In the genomic region with DNA sequence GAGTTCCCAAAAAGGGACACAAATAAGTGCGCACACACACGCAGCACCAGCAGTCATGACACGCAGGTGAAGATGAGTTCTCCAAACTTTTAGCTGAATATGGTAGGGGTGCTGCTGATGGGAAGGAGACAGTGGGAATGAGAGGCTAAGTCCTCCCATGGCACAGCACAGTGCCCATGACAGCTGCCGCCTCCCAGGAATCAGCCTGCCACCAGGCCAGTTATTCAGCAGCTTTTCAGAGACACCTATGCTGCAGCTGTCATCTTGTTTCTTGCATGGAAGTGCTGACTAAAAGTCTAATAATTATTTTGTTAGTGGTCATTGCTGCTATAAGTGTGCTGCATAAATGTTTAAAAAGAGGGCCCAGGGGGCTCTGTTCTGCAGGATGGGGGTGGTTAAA, we compare ENCODE assay signal across 21 cellular contexts. TPM values are rescaled to one million over a fixed set of nuclear protein-coding genes. Genes with fewer than 3 reads are reported as not detected.
"Had no signal": no experiment of that assay in that cellular context is flagged by ENCODE, and none has a peak within 500 bp of the region (broad histone marks: within the 10 kb centered on the region; RNA-seq: fewer than 3 reads in every experiment).

No MANE protein-coding gene starts in this region.

- H3K36me3 Mint-ChIP-seq: activated naive CD8-positive, alpha-beta T cell treated with anti-CD3 and anti-CD28 coated beads, Interleukin-2, amount 10 ng/mL, durations not matched to agents 7 days and 5 days; natural killer cell; T-cell had no signal

- ATAC-seq: left lung, natural killer cell, T-cell, upper lobe of right lung had no signal

- H3K4me1 ChIP-seq: parathyroid adenoma had no signal

- H3K27ac ChIP-seq: left lung, parathyroid adenoma, sigmoid colon, spleen, upper lobe of right lung, WERI-Rb-1 had no signal

- H3K4me3 Mint-ChIP-seq: activated CD4-positive, alpha-beta T cell treated with anti-CD3 and anti-CD28 coated beads, Interleukin-2, amount 10 ng/mL, durations not matched to agents 7 days and 5 days; activated naive CD4-positive, alpha-beta T cell treated with anti-CD3 and anti-CD28 coated beads for 36 hours; activated naive CD8-positive, alpha-beta T cell treated with anti-CD3 and anti-CD28 coated beads, Interleukin-2, amount 10 ng/mL, durations not matched to agents 7 days and 5 days; natural killer cell; T-cell; T-helper 2 cell treated with Interferon-gamma antibody and Interleukin-4, amounts not matched to agents 5 μg/mL and 100 μg/mL, for 36 hours had no signal

- H3K9me3 Mint-ChIP-seq: activated CD4-positive, alpha-beta T cell treated with anti-CD3 and anti-CD28 coated beads, Interleukin-2, amount 10 ng/mL, durations not matched to agents 7 days and 5 days; activated naive CD4-positive, alpha-beta T cell treated with anti-CD3 and anti-CD28 coated beads for 36 hours; activated naive CD8-positive, alpha-beta T cell treated with anti-CD3 and anti-CD28 coated beads, Interleukin-2, amount 10 ng/mL, durations not matched to agents 7 days and 5 days; natural killer cell; T-cell; T-helper 2 cell treated with Interferon-gamma antibody and Interleukin-4, amounts not matched to agents 5 μg/mL and 100 μg/mL, for 36 hours had no signal

- H3K36me3 ChIP-seq: left lung, sigmoid colon, spleen, upper lobe of right lung, WERI-Rb-1 had no signal

- H3K27me3 Mint-ChIP-seq: activated CD4-positive, alpha-beta T cell treated with anti-CD3 and anti-CD28 coated beads, Interleukin-2, amount 10 ng/mL, durations not matched to agents 7 days and 5 days; T-cell had no signal

- H3K27me3 ChIP-seq: left lung, sigmoid colon, spleen, upper lobe of right lung had no signal

- H3K9me3 ChIP-seq: sigmoid colon, upper lobe of right lung had no signal

- DNase-seq: activated CD4-positive, alpha-beta T cell treated with anti-CD3 and anti-CD28 coated beads, Interleukin-2, amount 10 ng/mL, durations not matched to agents 7 days and 5 days; activated CD4-positive, CD25-positive, alpha-beta regulatory T cell treated with anti-CD3 and anti-CD28 coated beads, Interleukin-2, amount 50 U/mL, for 72 hours; activated CD8-positive, alpha-beta memory T cell treated with anti-CD3 and anti-CD28 coated beads, Interleukin-2, amount 50 U/mL, for 4 hours; activated naive CD4-positive, alpha-beta T cell treated with anti-CD3 and anti-CD28 coated beads for 36 hours; activated naive CD8-positive, alpha-beta T cell treated with anti-CD3 and anti-CD28 coated beads, Interleukin-2, amount 10 ng/mL, durations not matched to agents 7 days and 5 days; amniotic stem cell; cortex of kidney; kidney; left lung; natural killer cell; sigmoid colon; spleen; stimulated activated CD4-positive, alpha-beta T cell treated with anti-CD3 and anti-CD28 coated beads, Interleukin-4, amount 100 ng/mL, for 24 hours; stimulated activated naive CD4-positive, alpha-beta T cell treated with Interleukin-2 at 50 U/mL for 16 hours; upper lobe of right lung; WERI-Rb-1 had no signal

- H3K27ac Mint-ChIP-seq: activated CD4-positive, alpha-beta T cell treated with anti-CD3 and anti-CD28 coated beads, Interleukin-2, amount 10 ng/mL, durations not matched to agents 7 days and 5 days; activated naive CD4-positive, alpha-beta T cell treated with anti-CD3 and anti-CD28 coated beads for 36 hours; activated naive CD8-positive, alpha-beta T cell treated with anti-CD3 and anti-CD28 coated beads, Interleukin-2, amount 10 ng/mL, durations not matched to agents 7 days and 5 days; natural killer cell; T-cell; T-helper 2 cell treated with Interferon-gamma antibody and Interleukin-4, amounts not matched to agents 5 μg/mL and 100 μg/mL, for 36 hours had no signal

- H3K4me3 ChIP-seq: left lung, sigmoid colon, spleen, upper lobe of right lung had no signal

RNA-seq across cellular contexts. Expression of a gene that starts 12.2 kb away (rescaled TPM):
- total RNA-seq: activated CD4-positive, alpha-beta T cell treated with anti-CD3 and anti-CD28 coated beads, Interleukin-2, amount 10 ng/mL, durations not matched to agents 7 days and 5 days; activated naive CD4-positive, alpha-beta T cell treated with anti-CD3 and anti-CD28 coated beads for 36 hours; activated naive CD8-positive, alpha-beta T cell treated with anti-CD3 and anti-CD28 coated beads, Interleukin-2, amount 10 ng/mL, durations not matched to agents 7 days and 5 days; epithelial cell of proximal tubule; left lung; lung microvascular endothelial cell; natural killer cell; T-cell had no signal
